ENCODE assay signal across 14 cellular contexts in the genomic region with DNA sequence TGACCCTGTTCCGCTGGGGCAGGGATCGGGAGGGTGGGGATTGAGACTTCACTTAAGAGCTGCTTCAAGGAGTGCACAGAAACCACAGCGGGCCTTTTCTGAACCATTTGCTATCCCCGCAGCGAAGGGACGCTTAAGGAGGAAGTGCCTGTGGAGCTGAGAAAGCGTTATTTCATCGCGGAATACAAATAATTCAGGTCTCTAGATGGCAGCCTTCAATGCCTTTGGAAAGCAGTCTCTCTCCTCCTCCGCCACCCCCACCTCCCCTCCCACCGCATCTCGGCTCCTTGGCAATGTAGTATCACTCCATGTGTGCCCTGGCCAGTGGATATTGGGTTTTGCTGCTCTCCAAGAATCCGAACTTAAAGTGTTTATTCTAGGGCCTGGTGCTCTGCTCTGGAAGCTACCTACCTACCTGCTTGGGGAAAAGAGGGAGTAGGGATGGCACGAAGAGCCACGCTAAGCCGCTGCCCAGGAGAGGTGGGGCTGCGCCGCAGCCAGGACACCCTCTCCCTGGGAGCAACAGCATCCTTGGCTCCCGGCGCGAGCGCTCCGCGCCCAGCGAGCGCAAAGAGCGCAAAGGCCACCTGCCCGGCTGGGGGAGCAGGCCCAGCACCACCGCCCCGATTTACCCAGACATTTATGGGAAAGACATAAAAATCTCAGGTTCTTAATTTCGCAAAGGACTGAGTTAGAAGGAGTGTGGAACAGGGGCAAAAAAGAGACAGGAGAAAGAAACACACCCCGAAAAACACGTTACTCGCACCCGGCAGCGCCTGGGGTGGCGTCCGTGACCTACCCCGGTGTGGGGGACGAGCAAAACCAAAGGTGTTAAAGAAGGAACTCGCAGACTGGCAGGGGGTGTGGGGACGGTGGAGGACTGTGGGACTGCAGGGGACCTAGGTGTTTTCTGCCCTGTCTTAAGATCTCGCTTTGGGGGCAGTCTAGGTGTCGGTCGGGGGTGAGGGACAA. TPM values are rescaled to one million over a fixed set of nuclear protein-coding genes. Genes with fewer than 3 reads are reported as not detected.
DNase-seq lines count a peak whose midpoint lies in the region; ATAC-seq and TF ChIP-seq lines count a peak whose summit lies in the region.
"Had no signal": no experiment of that assay in that cellular context is flagged by ENCODE, and none has a peak within 500 bp of the region (broad histone marks: within the 10 kb centered on the region; RNA-seq: fewer than 3 reads in every experiment).

No MANE protein-coding gene starts in this region.

- no peaks in the 10 kb centered on the region for H3K36me3 ChIP-seq in ES-I3 (ENCODE audit: insufficient read depth, low read length)
- no peaks in the 10 kb centered on the region for H3K36me3 ChIP-seq in neural progenitor cell
- H3K36me3 ChIP-seq: neutrophil had no signal

- peak overlapping the region; percentile 49 for H3K4me3 ChIP-seq in neural progenitor cell

- peak; percentile 15 for ATAC-seq in foreskin keratinocyte
- no peak for ATAC-seq in GM19455 (IDR thresholded peaks at IDR 0.05; ENCODE audit: unreplicated experiment)
- ATAC-seq in GM21381 (IDR thresholded peaks at IDR 0.05; ENCODE audit: unreplicated experiment) = no peak
- ATAC-seq in HG02970 (IDR thresholded peaks at IDR 0.05; ENCODE audit: low FRiP score, unreplicated experiment) = no peak
- ATAC-seq: activated naive CD4-positive, alpha-beta T cell treated with anti-CD3 and anti-CD28 coated beads, Interleukin-2, amount 50 U/mL, for 72 hours had no signal

- H3K27ac ChIP-seq in foreskin keratinocyte (no peak overlapping the region), neural progenitor cell (no peak overlapping the region)
- H3K27ac ChIP-seq: neutrophil had no signal

- H3K9ac ChIP-seq in ES-I3 (ENCODE audit: low read depth, low read length) = peak overlapping the region; percentile 53; the same call in 1 of the 2 replicates
- no peak overlapping the region for H3K9ac ChIP-seq in neural progenitor cell

- H3K79me2 ChIP-seq in neural progenitor cell (ENCODE audit: low read depth) = no peaks in the 10 kb centered on the region

- H3K4me1 Mint-ChIP-seq in neural progenitor cell = peaks cover 7% of the 10 kb centered on the region
- H3K4me1 Mint-ChIP-seq: immature natural killer cell had no signal

- peak overlapping the region; percentile 85 for H3K4me3 Mint-ChIP-seq in neural progenitor cell
- H3K4me3 Mint-ChIP-seq: immature natural killer cell had no signal

- H3K27ac Mint-ChIP-seq in neural progenitor cell = no peak overlapping the region
- H3K27ac Mint-ChIP-seq: activated naive CD4-positive, alpha-beta T cell treated with anti-CD3 and anti-CD28 coated beads, Interleukin-2, amount 50 U/mL, for 72 hours; immature natural killer cell had no signal

- H3K9me3 ChIP-seq in ES-I3 (ENCODE audit: control insufficient read depth, insufficient read depth, low read length) = no peaks in the 10 kb centered on the region
- no peaks in the 10 kb centered on the region for H3K9me3 ChIP-seq in neural progenitor cell (ENCODE audit: low read depth)
- H3K9me3 ChIP-seq: neutrophil had no signal

- H3K27me3 ChIP-seq in foreskin keratinocyte (peaks cover 35% of the 10 kb centered on the region), neural progenitor cell (peaks cover 63% of the 10 kb centered on the region)

- H4K20me1 ChIP-seq in neural progenitor cell (ENCODE audit: low read depth) = peaks cover 6% of the 10 kb centered on the region

- H3K4me1 ChIP-seq in ES-I3 (ENCODE audit: insufficient read depth, low read length) (no peaks in the 10 kb centered on the region), foreskin keratinocyte (peaks cover 6% of the 10 kb centered on the region), neural progenitor cell (peaks cover 14% of the 10 kb centered on the region)

- no peaks in the 10 kb centered on the region for H3K36me3 Mint-ChIP-seq in neural progenitor cell

- no peaks in the 10 kb centered on the region for H3F3A ChIP-seq in neural progenitor cell (ENCODE audit: low read depth)

- peaks cover 31% of the 10 kb centered on the region for H3K27me3 Mint-ChIP-seq in neural progenitor cell (ENCODE audit: insufficient read depth, low read depth)

- H3K4me2 ChIP-seq in neural progenitor cell = peak overlapping the region; percentile 91

- H3K9me3 Mint-ChIP-seq in neural progenitor cell = peaks cover 4% of the 10 kb centered on the region

- no peak for TF ChIP-seq CTCF in foreskin keratinocyte (conservative IDR thresholded peaks at IDR 0.05)
- no peak for TF ChIP-seq CTCF in neural progenitor cell (IDR thresholded peaks at IDR 0.05)

- DNase-seq in NCI-H2171 (lab: John Stamatoyannopoulos, UW) (peak; percentile 17), foreskin keratinocyte (no peak), neural progenitor cell (ENCODE audit: low spot score) (peak; percentile 49), superior temporal gyrus (ENCODE audit: extremely low spot score) (no peak)
- DNase-seq: HCEC 1CT, immature natural killer cell, NCI-H1105 treated with DMSO at 0.1 percent for 48 hours, SIG-M5 had no signal

- H2AFZ ChIP-seq in neural progenitor cell (replicated peaks) = peak overlapping the region; percentile 46

RNA-seq across cellular contexts. Expression of gene SPHKAP, which starts 1.1 kb away (rescaled TPM):
- not detected in 2 replicates for total RNA-seq in foreskin keratinocyte
- polyA plus RNA-seq in foreskin keratinocyte = not detected in 2 replicates
- 0.06 TPM in 1 of 2 replicates, not detected in the other for total RNA-seq in neural progenitor cell (ENCODE audit: low replicate concordance)
- total RNA-seq: activated naive CD4-positive, alpha-beta T cell treated with anti-CD3 and anti-CD28 coated beads, Interleukin-2, amount 50 U/mL, for 72 hours had no signal
- polyA plus RNA-seq: immature natural killer cell had no signal

Comparison
In these comparisons a context has a peak if more than half of its experiments do, and no peak if none do; other contexts are left out.
1. DNase-seq: peak in NCI-H2171 (single experiment) and neural progenitor cell (single experiment); none in foreskin keratinocyte (0 of 2) and superior temporal gyrus (single experiment).